1 cellular context compared by ENCODE assay signal in the genomic region with DNA sequence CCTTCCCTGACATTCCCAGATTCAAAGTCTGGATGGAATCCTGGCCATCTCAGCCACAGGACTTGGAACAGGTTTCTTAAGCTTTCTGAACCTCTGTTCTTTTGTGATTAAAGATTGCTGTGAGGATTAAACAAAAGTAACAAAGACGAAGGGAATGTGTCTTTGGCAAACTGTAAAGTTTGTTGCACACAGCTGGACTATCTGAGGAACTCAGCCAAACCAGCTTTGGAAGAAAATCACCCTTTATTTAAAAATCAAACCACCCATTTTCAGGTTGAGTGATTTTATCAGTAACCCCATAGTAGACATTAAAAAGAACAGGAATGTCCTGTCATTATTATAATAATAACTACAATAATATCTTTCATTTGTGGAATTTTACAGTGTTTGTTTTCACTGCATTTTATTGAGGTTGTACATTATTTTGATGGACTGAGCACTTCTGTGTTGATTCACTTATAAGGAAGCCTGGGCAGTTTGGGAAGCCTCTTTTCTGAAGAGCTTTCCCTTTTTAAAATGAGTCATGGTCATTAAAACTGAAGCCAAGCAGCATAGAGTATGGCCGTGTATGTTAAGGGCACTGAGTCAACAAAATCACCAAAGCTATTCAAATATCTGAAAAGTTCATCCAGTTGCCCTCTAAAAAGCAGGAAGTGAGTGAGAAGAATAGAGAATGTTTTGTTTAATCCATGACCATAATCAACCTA.
A peak's percentile ranks its signal among the peaks of the same experiment; 100 is the strongest.
TF ChIP-seq lines count a peak whose summit lies in the region.

No MANE protein-coding gene starts in this region.

TF ChIP-seq in HEK293, 187 proteins besides CTCF, POLR2A, EP300 and RAD21 (continued from another document):
- TF ChIP-seq, protein P1, sequence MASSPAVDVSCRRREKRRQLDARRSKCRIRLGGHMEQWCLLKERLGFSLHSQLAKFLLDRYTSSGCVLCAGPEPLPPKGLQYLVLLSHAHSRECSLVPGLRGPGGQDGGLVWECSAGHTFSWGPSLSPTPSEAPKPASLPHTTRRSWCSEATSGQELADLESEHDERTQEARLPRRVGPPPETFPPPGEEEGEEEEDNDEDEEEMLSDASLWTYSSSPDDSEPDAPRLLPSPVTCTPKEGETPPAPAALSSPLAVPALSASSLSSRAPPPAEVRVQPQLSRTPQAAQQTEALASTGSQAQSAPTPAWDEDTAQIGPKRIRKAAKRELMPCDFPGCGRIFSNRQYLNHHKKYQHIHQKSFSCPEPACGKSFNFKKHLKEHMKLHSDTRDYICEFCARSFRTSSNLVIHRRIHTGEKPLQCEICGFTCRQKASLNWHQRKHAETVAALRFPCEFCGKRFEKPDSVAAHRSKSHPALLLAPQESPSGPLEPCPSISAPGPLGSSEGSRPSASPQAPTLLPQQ (tag by site-specific recombination; IDR thresholded peaks at IDR 0.05), result peak; percentile 74
- TF ChIP-seq ZSCAN16 (tag by site-specific recombination; IDR thresholded peaks at IDR 0.05) (0 out of 2 replicates have a peak, but pooled peaks have one; percentile 57), SP7 (tag by site-specific recombination; IDR thresholded peaks at IDR 0.05) (peak; percentile 8; the same call in 1 of the 2 replicates), ZNF398 (tag by site-specific recombination; IDR thresholded peaks at IDR 0.05) (no peak), ZNF514 (tag by site-specific recombination; IDR thresholded peaks at IDR 0.05) (no peak), YY2 (tag by site-specific recombination; IDR thresholded peaks at IDR 0.05) (no peak), KLF10 (tag by site-specific recombination; IDR thresholded peaks at IDR 0.05) (peak; percentile 20; the same call in 1 of the 2 replicates), IKZF3 (tag by site-specific recombination; IDR thresholded peaks at IDR 0.05) (peak; percentile 28; the same call in 1 of the 2 replicates), ZNF664 (tag by site-specific recombination; IDR thresholded peaks at IDR 0.05) (peak; percentile 74), ZSCAN18 (tag by site-specific recombination; IDR thresholded peaks at IDR 0.05) (no peak), ZNF416 (tag by site-specific recombination; IDR thresholded peaks at IDR 0.05) (no peak), ZNF510 (tag by site-specific recombination; IDR thresholded peaks at IDR 0.05; ENCODE audit: insufficient replicate concordance) (no peak), ZNF211 (tag by site-specific recombination; IDR thresholded peaks at IDR 0.05; ENCODE audit: low read depth) (no peak), ZNF174 (tag by site-specific recombination; IDR thresholded peaks at IDR 0.05) (no peak), ZNF133 (tag by site-specific recombination; IDR thresholded peaks at IDR 0.05) (no peak), ZSCAN30 (tag by site-specific recombination; IDR thresholded peaks at IDR 0.05) (no peak), ZNF600 (tag by site-specific recombination; IDR thresholded peaks at IDR 0.05) (0 out of 2 replicates have a peak, but pooled peaks have one; percentile 11), ZNF10 (tag by site-specific recombination; IDR thresholded peaks at IDR 0.05) (no peak)
- TF ChIP-seq, protein P2, sequence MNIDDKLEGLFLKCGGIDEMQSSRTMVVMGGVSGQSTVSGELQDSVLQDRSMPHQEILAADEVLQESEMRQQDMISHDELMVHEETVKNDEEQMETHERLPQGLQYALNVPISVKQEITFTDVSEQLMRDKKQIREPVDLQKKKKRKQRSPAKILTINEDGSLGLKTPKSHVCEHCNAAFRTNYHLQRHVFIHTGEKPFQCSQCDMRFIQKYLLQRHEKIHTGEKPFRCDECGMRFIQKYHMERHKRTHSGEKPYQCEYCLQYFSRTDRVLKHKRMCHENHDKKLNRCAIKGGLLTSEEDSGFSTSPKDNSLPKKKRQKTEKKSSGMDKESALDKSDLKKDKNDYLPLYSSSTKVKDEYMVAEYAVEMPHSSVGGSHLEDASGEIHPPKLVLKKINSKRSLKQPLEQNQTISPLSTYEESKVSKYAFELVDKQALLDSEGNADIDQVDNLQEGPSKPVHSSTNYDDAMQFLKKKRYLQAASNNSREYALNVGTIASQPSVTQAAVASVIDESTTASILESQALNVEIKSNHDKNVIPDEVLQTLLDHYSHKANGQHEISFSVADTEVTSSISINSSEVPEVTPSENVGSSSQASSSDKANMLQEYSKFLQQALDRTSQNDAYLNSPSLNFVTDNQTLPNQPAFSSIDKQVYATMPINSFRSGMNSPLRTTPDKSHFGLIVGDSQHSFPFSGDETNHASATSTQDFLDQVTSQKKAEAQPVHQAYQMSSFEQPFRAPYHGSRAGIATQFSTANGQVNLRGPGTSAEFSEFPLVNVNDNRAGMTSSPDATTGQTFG (tag by site-specific recombination; IDR thresholded peaks at IDR 0.05; ENCODE audit: borderline replicate concordance), result no peak
- TF ChIP-seq, protein P3, sequence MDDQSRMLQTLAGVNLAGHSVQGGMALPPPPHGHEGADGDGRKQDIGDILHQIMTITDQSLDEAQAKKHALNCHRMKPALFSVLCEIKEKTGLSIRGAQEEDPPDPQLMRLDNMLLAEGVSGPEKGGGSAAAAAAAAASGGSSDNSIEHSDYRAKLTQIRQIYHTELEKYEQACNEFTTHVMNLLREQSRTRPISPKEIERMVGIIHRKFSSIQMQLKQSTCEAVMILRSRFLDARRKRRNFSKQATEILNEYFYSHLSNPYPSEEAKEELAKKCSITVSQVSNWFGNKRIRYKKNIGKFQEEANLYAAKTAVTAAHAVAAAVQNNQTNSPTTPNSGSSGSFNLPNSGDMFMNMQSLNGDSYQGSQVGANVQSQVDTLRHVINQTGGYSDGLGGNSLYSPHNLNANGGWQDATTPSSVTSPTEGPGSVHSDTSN (CRISPR knock-in tag; IDR thresholded peaks at IDR 0.05), result no peak
TF ChIP-seq in HEK293: peak in this region for 12.
